ENCODE assay signal across 1 cellular context in the genomic region with DNA sequence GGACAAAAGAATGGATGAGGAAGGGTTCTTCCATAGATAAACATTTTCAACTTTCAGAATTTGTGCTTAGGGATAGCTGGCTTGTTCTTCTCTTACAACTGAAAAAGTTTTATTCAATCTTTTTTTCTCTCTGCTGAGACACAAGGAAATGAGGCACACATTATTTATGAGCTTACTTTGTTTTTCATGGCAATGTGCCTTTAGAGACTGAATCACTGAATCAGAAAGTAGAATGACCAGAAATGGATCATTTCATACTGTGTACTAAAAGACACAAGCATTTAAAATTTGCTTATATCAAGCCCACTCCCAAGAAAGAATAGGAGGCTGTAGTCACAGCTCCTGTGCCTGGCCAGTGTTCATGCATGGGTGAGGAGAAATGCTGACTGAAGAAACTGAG.
TF ChIP-seq lines count a peak whose summit lies in the region.

No MANE protein-coding gene starts in this region.

TF ChIP-seq in GM23338, 12 proteins besides CTCF, POLR2A, EP300 and RAD21 (continued from another document):
- TF ChIP-seq, protein P1, sequence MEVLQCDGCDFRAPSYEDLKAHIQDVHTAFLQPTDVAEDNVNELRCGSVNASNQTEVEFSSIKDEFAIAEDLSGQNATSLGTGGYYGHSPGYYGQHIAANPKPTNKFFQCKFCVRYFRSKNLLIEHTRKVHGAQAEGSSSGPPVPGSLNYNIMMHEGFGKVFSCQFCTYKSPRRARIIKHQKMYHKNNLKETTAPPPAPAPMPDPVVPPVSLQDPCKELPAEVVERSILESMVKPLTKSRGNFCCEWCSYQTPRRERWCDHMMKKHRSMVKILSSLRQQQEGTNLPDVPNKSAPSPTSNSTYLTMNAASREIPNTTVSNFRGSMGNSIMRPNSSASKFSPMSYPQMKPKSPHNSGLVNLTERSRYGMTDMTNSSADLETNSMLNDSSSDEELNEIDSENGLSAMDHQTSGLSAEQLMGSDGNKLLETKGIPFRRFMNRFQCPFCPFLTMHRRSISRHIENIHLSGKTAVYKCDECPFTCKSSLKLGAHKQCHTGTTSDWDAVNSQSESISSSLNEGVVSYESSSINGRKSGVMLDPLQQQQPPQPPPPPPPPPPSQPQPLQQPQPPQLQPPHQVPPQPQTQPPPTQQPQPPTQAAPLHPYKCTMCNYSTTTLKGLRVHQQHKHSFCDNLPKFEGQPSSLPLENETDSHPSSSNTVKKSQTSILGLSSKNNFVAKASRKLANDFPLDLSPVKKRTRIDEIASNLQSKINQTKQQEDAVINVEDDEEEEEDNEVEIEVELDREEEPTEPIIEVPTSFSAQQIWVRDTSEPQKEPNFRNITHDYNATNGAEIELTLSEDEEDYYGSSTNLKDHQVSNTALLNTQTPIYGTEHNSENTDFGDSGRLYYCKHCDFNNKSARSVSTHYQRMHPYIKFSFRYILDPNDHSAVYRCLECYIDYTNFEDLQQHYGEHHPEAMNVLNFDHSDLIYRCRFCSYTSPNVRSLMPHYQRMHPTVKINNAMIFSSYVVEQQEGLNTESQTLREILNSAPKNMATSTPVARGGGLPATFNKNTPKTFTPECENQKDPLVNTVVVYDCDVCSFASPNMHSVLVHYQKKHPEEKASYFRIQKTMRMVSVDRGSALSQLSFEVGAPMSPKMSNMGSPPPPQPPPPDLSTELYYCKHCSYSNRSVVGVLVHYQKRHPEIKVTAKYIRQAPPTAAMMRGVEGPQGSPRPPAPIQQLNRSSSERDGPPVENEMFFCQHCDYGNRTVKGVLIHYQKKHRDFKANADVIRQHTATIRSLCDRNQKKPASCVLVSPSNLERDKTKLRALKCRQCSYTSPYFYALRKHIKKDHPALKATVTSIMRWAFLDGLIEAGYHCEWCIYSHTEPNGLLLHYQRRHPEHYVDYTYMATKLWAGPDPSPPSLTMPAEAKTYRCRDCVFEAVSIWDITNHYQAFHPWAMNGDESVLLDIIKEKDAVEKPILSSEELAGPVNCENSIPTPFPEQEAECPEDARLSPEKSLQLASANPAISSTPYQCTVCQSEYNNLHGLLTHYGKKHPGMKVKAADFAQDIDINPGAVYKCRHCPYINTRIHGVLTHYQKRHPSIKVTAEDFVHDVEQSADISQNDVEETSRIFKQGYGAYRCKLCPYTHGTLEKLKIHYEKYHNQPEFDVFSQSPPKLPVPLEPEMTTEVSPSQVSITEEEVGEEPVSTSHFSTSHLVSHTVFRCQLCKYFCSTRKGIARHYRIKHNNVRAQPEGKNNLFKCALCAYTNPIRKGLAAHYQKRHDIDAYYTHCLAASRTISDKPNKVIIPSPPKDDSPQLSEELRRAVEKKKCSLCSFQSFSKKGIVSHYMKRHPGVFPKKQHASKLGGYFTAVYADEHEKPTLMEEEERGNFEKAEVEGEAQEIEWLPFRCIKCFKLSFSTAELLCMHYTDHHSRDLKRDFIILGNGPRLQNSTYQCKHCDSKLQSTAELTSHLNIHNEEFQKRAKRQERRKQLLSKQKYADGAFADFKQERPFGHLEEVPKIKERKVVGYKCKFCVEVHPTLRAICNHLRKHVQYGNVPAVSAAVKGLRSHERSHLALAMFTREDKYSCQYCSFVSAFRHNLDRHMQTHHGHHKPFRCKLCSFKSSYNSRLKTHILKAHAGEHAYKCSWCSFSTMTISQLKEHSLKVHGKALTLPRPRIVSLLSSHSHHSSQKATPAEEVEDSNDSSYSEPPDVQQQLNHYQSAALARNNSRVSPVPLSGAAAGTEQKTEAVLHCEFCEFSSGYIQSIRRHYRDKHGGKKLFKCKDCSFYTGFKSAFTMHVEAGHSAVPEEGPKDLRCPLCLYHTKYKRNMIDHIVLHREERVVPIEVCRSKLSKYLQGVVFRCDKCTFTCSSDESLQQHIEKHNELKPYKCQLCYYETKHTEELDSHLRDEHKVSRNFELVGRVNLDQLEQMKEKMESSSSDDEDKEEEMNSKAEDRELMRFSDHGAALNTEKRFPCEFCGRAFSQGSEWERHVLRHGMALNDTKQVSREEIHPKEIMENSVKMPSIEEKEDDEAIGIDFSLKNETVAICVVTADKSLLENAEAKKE (CRISPR knock-in tag; IDR thresholded peaks at IDR 0.05): no peak
- TF ChIP-seq POLR2AphosphoS5 (IDR thresholded peaks at IDR 0.05; ENCODE audit: low read depth): no peak
- TF ChIP-seq JUNB (IDR thresholded peaks at IDR 0.05; ENCODE audit: unreplicated experiment): no peak
- TF ChIP-seq ZNF114 (CRISPR knock-in tag; IDR thresholded peaks at IDR 0.05): no peak
- TF ChIP-seq, protein P2, sequence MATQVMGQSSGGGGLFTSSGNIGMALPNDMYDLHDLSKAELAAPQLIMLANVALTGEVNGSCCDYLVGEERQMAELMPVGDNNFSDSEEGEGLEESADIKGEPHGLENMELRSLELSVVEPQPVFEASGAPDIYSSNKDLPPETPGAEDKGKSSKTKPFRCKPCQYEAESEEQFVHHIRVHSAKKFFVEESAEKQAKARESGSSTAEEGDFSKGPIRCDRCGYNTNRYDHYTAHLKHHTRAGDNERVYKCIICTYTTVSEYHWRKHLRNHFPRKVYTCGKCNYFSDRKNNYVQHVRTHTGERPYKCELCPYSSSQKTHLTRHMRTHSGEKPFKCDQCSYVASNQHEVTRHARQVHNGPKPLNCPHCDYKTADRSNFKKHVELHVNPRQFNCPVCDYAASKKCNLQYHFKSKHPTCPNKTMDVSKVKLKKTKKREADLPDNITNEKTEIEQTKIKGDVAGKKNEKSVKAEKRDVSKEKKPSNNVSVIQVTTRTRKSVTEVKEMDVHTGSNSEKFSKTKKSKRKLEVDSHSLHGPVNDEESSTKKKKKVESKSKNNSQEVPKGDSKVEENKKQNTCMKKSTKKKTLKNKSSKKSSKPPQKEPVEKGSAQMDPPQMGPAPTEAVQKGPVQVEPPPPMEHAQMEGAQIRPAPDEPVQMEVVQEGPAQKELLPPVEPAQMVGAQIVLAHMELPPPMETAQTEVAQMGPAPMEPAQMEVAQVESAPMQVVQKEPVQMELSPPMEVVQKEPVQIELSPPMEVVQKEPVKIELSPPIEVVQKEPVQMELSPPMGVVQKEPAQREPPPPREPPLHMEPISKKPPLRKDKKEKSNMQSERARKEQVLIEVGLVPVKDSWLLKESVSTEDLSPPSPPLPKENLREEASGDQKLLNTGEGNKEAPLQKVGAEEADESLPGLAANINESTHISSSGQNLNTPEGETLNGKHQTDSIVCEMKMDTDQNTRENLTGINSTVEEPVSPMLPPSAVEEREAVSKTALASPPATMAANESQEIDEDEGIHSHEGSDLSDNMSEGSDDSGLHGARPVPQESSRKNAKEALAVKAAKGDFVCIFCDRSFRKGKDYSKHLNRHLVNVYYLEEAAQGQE (IDR thresholded peaks at IDR 0.05; ENCODE audit: unreplicated experiment): no peak
- TF ChIP-seq EZH2phosphoT487 (IDR thresholded peaks at IDR 0.05; ENCODE audit: unreplicated experiment): no peak
- TF ChIP-seq, protein P3, sequence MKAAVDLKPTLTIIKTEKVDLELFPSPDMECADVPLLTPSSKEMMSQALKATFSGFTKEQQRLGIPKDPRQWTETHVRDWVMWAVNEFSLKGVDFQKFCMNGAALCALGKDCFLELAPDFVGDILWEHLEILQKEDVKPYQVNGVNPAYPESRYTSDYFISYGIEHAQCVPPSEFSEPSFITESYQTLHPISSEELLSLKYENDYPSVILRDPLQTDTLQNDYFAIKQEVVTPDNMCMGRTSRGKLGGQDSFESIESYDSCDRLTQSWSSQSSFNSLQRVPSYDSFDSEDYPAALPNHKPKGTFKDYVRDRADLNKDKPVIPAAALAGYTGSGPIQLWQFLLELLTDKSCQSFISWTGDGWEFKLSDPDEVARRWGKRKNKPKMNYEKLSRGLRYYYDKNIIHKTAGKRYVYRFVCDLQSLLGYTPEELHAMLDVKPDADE (IDR thresholded peaks at IDR 0.05): no peak
- TF ChIP-seq NANOG (IDR thresholded peaks at IDR 0.05; ENCODE audit: borderline replicate concordance): no peak
- no peak for TF ChIP-seq EZH2 (IDR thresholded peaks at IDR 0.05; ENCODE audit: low read depth, unreplicated experiment)
